ENCODE assay signal across 1 cellular context in genomic region chr18:55748227-55748738, GRCh38.
A peak's percentile ranks its signal among the peaks of the same experiment; 100 is the strongest.
TF ChIP-seq lines count a peak whose summit lies in the region.

No MANE protein-coding gene starts in this region.

TF ChIP-seq in K562, 482 proteins besides CTCF, POLR2A, EP300 and RAD21 (continued from another document and continues in another):
- TF ChIP-seq GTF3C2 (IDR thresholded peaks at IDR 0.05; ENCODE audit: borderline replicate concordance, extremely low read depth, insufficient read length): no peak
- TF ChIP-seq ZNF507 (tag; conservative IDR thresholded peaks at IDR 0.05): no peak
- peak; percentile 97 for TF ChIP-seq HDAC3 (IDR thresholded peaks at IDR 0.05; ENCODE audit: borderline replicate concordance, partially characterized antibody)
- peak; percentile 66 to 91 for TF ChIP-seq AFF1 (IDR thresholded peaks at IDR 0.05; ENCODE audit: low read depth in 1 of 2, partially characterized antibody in 2 of 2)
- TF ChIP-seq ZC3H8 (IDR thresholded peaks at IDR 0.05): no peak
- no peak for TF ChIP-seq SETDB1 (IDR thresholded peaks at IDR 0.05; ENCODE audit: low read length)
- TF ChIP-seq DEAF1 (CRISPR knock-in tag; IDR thresholded peaks at IDR 0.05): no peak
- TF ChIP-seq RFX1 (IDR thresholded peaks at IDR 0.05): no peak
- TF ChIP-seq ZNF766 (CRISPR knock-in tag; conservative IDR thresholded peaks at IDR 0.05): peak; percentile 94
- TF ChIP-seq HEY1 (CRISPR knock-in tag; IDR thresholded peaks at IDR 0.05; ENCODE audit: borderline replicate concordance): peak; percentile 84; the same call in 1 of the 2 replicates
- no peak for TF ChIP-seq ILK (tag; IDR thresholded peaks at IDR 0.05; ENCODE audit: borderline replicate concordance, low read depth)
- TF ChIP-seq KLF16 (IDR thresholded peaks at IDR 0.05): peak; percentile 97
- no peak for TF ChIP-seq RERE (CRISPR knock-in tag; IDR thresholded peaks at IDR 0.05; ENCODE audit: borderline replicate concordance)
- no peak for TF ChIP-seq ZNF280B (CRISPR knock-in tag; IDR thresholded peaks at IDR 0.05)
- TF ChIP-seq MXI1 (IDR thresholded peaks at IDR 0.05; ENCODE audit: low read depth, low read length): no peak
- TF ChIP-seq ZSCAN32 (CRISPR knock-in tag; IDR thresholded peaks at IDR 0.05): no peak
- peak; percentile 91 for TF ChIP-seq POLR2AphosphoS5 (IDR thresholded peaks at IDR 0.05; ENCODE audit: control insufficient read depth, insufficient read depth, low read depth, low read length)
- TF ChIP-seq DPF2 (IDR thresholded peaks at IDR 0.05): peak; percentile 98
- TF ChIP-seq LCOR (CRISPR knock-in tag; IDR thresholded peaks at IDR 0.05): peak; percentile 68; the same call in 1 of the 2 replicates
- no peak for TF ChIP-seq ZNF551 (CRISPR knock-in tag; IDR thresholded peaks at IDR 0.05)
- no peak for TF ChIP-seq TFE3 (CRISPR knock-in tag; IDR thresholded peaks at IDR 0.05)
- TF ChIP-seq TARDBP (IDR thresholded peaks at IDR 0.05): peak; percentile 73; the same call in 1 of the 2 replicates
- peak; percentile 90 for TF ChIP-seq ZNF311 (CRISPR knock-in tag; IDR thresholded peaks at IDR 0.05)
- TF ChIP-seq SRSF9 (IDR thresholded peaks at IDR 0.05; ENCODE audit: borderline replicate concordance, low read depth, low read length): no peak
- peak; percentile 91 for TF ChIP-seq GATA2 (CRISPR knock-in tag; IDR thresholded peaks at IDR 0.05)
- peak; percentile 74; the same call in 1 of the 2 replicates for TF ChIP-seq GATAD2A (IDR thresholded peaks at IDR 0.05)
- TF ChIP-seq ZNF280A (IDR thresholded peaks at IDR 0.05; ENCODE audit: low read depth, partially characterized antibody): no peak
- TF ChIP-seq NCOR1 (IDR thresholded peaks at IDR 0.05): peak; percentile 98
- TF ChIP-seq DACH1 (IDR thresholded peaks at IDR 0.05; ENCODE audit: partially characterized antibody): peak; percentile 23
- peak; percentile 97 for TF ChIP-seq SMARCC2 (IDR thresholded peaks at IDR 0.05; ENCODE audit: low read depth)
- TF ChIP-seq HES1 (IDR thresholded peaks at IDR 0.05; ENCODE audit: low read depth): peak; percentile 96
- TF ChIP-seq MED1 (CRISPR knock-in tag; IDR thresholded peaks at IDR 0.05; ENCODE audit: borderline replicate concordance): no peak
- peak; percentile 28 for TF ChIP-seq PHF20 (IDR thresholded peaks at IDR 0.05; ENCODE audit: partially characterized antibody)
- no peak for TF ChIP-seq SNAPC5 (CRISPR knock-in tag; IDR thresholded peaks at IDR 0.05)
- no peak for TF ChIP-seq POLR2AphosphoS2 (IDR thresholded peaks at IDR 0.05; ENCODE audit: low read length)
- TF ChIP-seq JUNB (CRISPR knock-in tag; conservative IDR thresholded peaks at IDR 0.05): no peak
- TF ChIP-seq RBBP5 (IDR thresholded peaks at IDR 0.05; ENCODE audit: borderline replicate concordance, insufficient read depth, low read length, poor library complexity, severe bottlenecking): no peak
- no peak for TF ChIP-seq NFE2L1 (tag; IDR thresholded peaks at IDR 0.05; ENCODE audit: borderline replicate concordance, low read depth)
- peak; percentile 37; the same call in 1 of the 2 replicates for TF ChIP-seq ZC3H11A (IDR thresholded peaks at IDR 0.05; ENCODE audit: low read depth, low read length)
- no peak for TF ChIP-seq ZNF143 (CRISPR knock-in tag; IDR thresholded peaks at IDR 0.05)
- TF ChIP-seq TAF15 (IDR thresholded peaks at IDR 0.05; ENCODE audit: low read depth, low read length): no peak
- no peak for TF ChIP-seq IFI16 (CRISPR knock-in tag; IDR thresholded peaks at IDR 0.05)
- TF ChIP-seq ZNF239 (CRISPR knock-in tag; IDR thresholded peaks at IDR 0.05): peak; percentile 21; the same call in 1 of the 2 replicates
- TF ChIP-seq ZNF174 (CRISPR knock-in tag; IDR thresholded peaks at IDR 0.05): no peak
- no peak for TF ChIP-seq BRF1 (IDR thresholded peaks at IDR 0.05; ENCODE audit: borderline replicate concordance, extremely low read depth, insufficient read length)
- TF ChIP-seq ARID2 (IDR thresholded peaks at IDR 0.05): no peak
- TF ChIP-seq CGGBP1 (CRISPR knock-in tag; IDR thresholded peaks at IDR 0.05): no peak
